ENCODE assay signal across 8 cellular contexts in the genomic region with DNA sequence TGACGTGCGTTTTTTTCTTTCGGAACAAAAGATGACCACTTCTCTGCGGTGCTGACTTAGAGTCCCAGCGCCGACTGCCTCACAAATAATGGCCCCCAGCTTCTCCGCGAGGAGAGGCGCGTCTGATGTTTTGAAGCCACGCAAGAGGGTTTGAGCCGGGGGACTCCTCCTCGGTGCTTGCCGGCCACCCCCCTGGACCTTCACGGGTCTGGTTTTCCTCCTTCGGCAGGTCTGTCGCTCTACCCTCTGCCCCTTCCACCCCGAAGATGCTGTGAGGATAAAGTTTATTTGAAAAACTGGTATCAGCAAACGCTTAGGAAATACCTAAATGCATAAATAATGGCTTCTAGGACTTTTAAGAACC. TPM values are rescaled to one million over a fixed set of nuclear protein-coding genes. Genes with fewer than 3 reads are reported as not detected.
DNase-seq lines count a peak whose midpoint lies in the region; ATAC-seq and TF ChIP-seq lines count a peak whose summit lies in the region.

No MANE protein-coding gene starts in this region.

- H3K36me3 ChIP-seq in adipocyte (ENCODE audit: control insufficient read depth, insufficient read depth, low read length, severe bottlenecking) = peaks cover 23% of the 10 kb centered on the region
- H3K36me3 ChIP-seq in kidney epithelial cell (ENCODE audit: control insufficient read depth, insufficient read depth, low read length) = no peaks in the 10 kb centered on the region
- peaks cover 20 to 25% (median 22%) of the 10 kb centered on the region in 3 donors for H3K36me3 ChIP-seq in tibial artery

- H3K4me1 ChIP-seq in adipocyte (ENCODE audit: control insufficient read depth, insufficient read depth, low read length) (peaks cover 30% of the 10 kb centered on the region), tibial artery (peaks cover 0 to 55% (median 40%) of the 10 kb centered on the region in 4 donors)

- CTCF ChIA-PET in AG04449 (lab: Yijun Ruan, JAX) = no interaction called here

- intact Hi-C loops in tibial artery (cut with DNase I; ENCODE audit: low total_unique reads) = loop anchor here (5.0 kb wide), 2 partner anchors 46 to 206 kb away; a partner anchor contains a TSS

- H3K27ac ChIP-seq in tibial artery = peak overlapping the region; percentile 91 to 96

- ATAC-seq in HG02798 (IDR thresholded peaks at IDR 0.05; ENCODE audit: poor library complexity, unreplicated experiment) (peak; percentile 1), GM21447 (IDR thresholded peaks at IDR 0.05; ENCODE audit: unreplicated experiment) (no peak), GM19463 (IDR thresholded peaks at IDR 0.05; ENCODE audit: unreplicated experiment) (no peak)

- H3K9ac ChIP-seq in adipocyte (ENCODE audit: low read length) = peak overlapping the region; percentile 91

- TF ChIP-seq CTCF in AG04449 (IDR thresholded peaks at IDR 0.05; ENCODE audit: insufficient read depth, low read length, missing control alignments) (no peak), kidney epithelial cell (IDR thresholded peaks at IDR 0.05; ENCODE audit: insufficient read depth, low read length, poor library complexity, severe bottlenecking) (no peak), tibial artery (IDR thresholded peaks at IDR 0.05) (no peak)

- H3K9me3 ChIP-seq in adipocyte (ENCODE audit: control insufficient read depth, low read length) = no peaks in the 10 kb centered on the region
- no peaks in the 10 kb centered on the region for H3K9me3 ChIP-seq in tibial artery

- no peaks in the 10 kb centered on the region for H3K27me3 ChIP-seq in adipocyte (replicated peaks; ENCODE audit: control insufficient read depth, insufficient read depth, low read length)
- H3K27me3 ChIP-seq in kidney epithelial cell (ENCODE audit: control insufficient read depth, insufficient read depth, low read length) = no peaks in the 10 kb centered on the region
- H3K27me3 ChIP-seq in tibial artery = no peaks in the 10 kb centered on the region

- POLR2A ChIA-PET in AG04449 (lab: Yijun Ruan, JAX) = interaction anchor here (1.6 kb wide), 1 partner anchor 10 kb away, joined by 3 read pairs; no protein-coding TSS in a partner anchor

- H3K4me3 ChIP-seq in AG04449 (ENCODE audit: low read depth, low read length) = peak overlapping the region; percentile 96
- H3K4me3 ChIP-seq in adipocyte (ENCODE audit: low read length) = peak overlapping the region; percentile 94
- peak overlapping the region; percentile 76 for H3K4me3 ChIP-seq in kidney epithelial cell (ENCODE audit: low read depth, low read length)
- H3K4me3 ChIP-seq in tibial artery = peak overlapping the region; percentile 90 to 97

- no peak for DNase-seq in AG04449 (ENCODE audit: low read depth, low spot score)
- no peak for DNase-seq in adipocyte (ENCODE audit: low read depth)
- DNase-seq in kidney epithelial cell (ENCODE audit: low read depth) = no peak
- DNase-seq in tibial artery = no peak
- DNase-seq in NCI-H226 = no peak

RNA-seq across cellular contexts. Expression of a gene that starts 0.6 kb away (rescaled TPM):
- 15.7 and 27.3 TPM in 2 replicates for total RNA-seq in kidney epithelial cell

RNA-seq across cellular contexts. Expression of a gene that starts 0.8 kb away (rescaled TPM):
- total RNA-seq in kidney epithelial cell = 50.9 and 77.3 TPM in 2 replicates

RNA-seq across cellular contexts. Expression of a gene that starts 11.9 kb away (rescaled TPM):
- 52.4 and 79.6 TPM in 2 replicates for total RNA-seq in kidney epithelial cell

RNA-seq across cellular contexts. Expression of a gene that starts 32.9 kb away (rescaled TPM):
- 32.8 and 39.5 TPM in 2 replicates for total RNA-seq in kidney epithelial cell
